ENCODE assay signal across 1 cellular context in genomic region chr1:6730889-6731288, GRCh38.
TF ChIP-seq lines count a peak whose summit lies in the region.

No MANE protein-coding gene starts in this region.

TF ChIP-seq in GM23338, 12 proteins besides CTCF, POLR2A, EP300 and RAD21 (continued from another document):
- TF ChIP-seq REST (IDR thresholded peaks at IDR 0.05; ENCODE audit: unreplicated experiment) (no peak), STAT1 (IDR thresholded peaks at IDR 0.05; ENCODE audit: unreplicated experiment) (no peak)
TF ChIP-seq in GM23338: peak in this region for 0.
